ENCODE assay signal across 10 cellular contexts in genomic region chr21:36097427-36098230, GRCh38. TPM values are rescaled to one million over a fixed set of nuclear protein-coding genes. Genes with fewer than 3 reads are reported as not detected.
DNase-seq lines count a peak whose midpoint lies in the region; ATAC-seq and TF ChIP-seq lines count a peak whose summit lies in the region.
"Had no signal": no experiment of that assay in that cellular context is flagged by ENCODE, and none has a peak within 500 bp of the region (broad histone marks: within the 10 kb centered on the region; RNA-seq: fewer than 3 reads in every experiment).

No MANE protein-coding gene starts in this region.

- H3K4me3 ChIP-seq in endodermal cell (ENCODE audit: low read length) (peak overlapping the region; percentile 18), gastrocnemius medialis (no peak overlapping the region)

- H3K36me3 ChIP-seq in endodermal cell (ENCODE audit: control insufficient read depth, insufficient read depth, low read length) = no peaks in the 10 kb centered on the region
- H3K36me3 ChIP-seq in gastrocnemius medialis = no peaks in the 10 kb centered on the region

- H3K9me3 ChIP-seq in endodermal cell (ENCODE audit: control insufficient read depth, low read length) (peaks cover 55% of the 10 kb centered on the region), gastrocnemius medialis (no peaks in the 10 kb centered on the region)

- WGBS in endodermal cell (ENCODE audit: insufficient coverage in 1 of 2, insufficient read length in 1 of 2), 2 experiments = 51 to 67% methylated on average over 9 of the region's 9 CpGs

- peaks cover 92% of the 10 kb centered on the region for H3K9me3 Mint-ChIP-seq in endodermal cell

- peak; percentile 96 to 98 for ATAC-seq in gastrocnemius medialis

- H3K9ac ChIP-seq in endodermal cell (ENCODE audit: extremely low read depth, low read length, poor library complexity, severe bottlenecking) = peak overlapping the region; percentile 5

- TF ChIP-seq CTCF in GM20000 (IDR thresholded peaks at IDR 0.05; ENCODE audit: extremely low read depth, missing control alignments) = no peak
- TF ChIP-seq CTCF in endodermal cell (conservative IDR thresholded peaks at IDR 0.05) = no peak
- no peak for TF ChIP-seq CTCF in gastrocnemius medialis (IDR thresholded peaks at IDR 0.05 in 4 of 5, conservative IDR thresholded peaks at IDR 0.05 in 1 of 5)

- H3K4me1 ChIP-seq in endodermal cell (ENCODE audit: control insufficient read depth, insufficient read depth, low read length) (peaks cover 6% of the 10 kb centered on the region), gastrocnemius medialis (peaks cover 10 to 13% of the 10 kb centered on the region in 2 donors)

- H3K27me3 ChIP-seq in endodermal cell (ENCODE audit: control insufficient read depth, insufficient read depth, low read length, poor library complexity, severe bottlenecking) = no peaks in the 10 kb centered on the region
- no peaks in the 10 kb centered on the region for H3K27me3 ChIP-seq in gastrocnemius medialis

- H3K27ac ChIP-seq in endodermal cell (ENCODE audit: low read depth, low read length) = no peak overlapping the region
- peak overlapping the region in 3 of 4 donors; percentile 22 to 51 (median 39) for H3K27ac ChIP-seq in gastrocnemius medialis

- no peak overlapping the region for H3K4me3 Mint-ChIP-seq in endodermal cell
- H3K4me3 Mint-ChIP-seq: brain; T-helper 1 cell treated with Interleukin-12 subunit alpha and Interleukin-12 subunit beta and Interleukin-4 antibody, amounts not matched to agents 30 μg/mL and 1 μg/mL, for 36 hours had no signal

- intact Hi-C loops in gastrocnemius medialis (cut with DNase I; ENCODE audit: low total_unique reads) = no loop called here

- TF ChIP-seq POLR2A in gastrocnemius medialis (IDR thresholded peaks at IDR 0.05) = no peak

- in situ Hi-C loops in KBM-7 (cut with MboI; ENCODE audit: low pct_unique_long_range_greater_than_20kb, low sequenced_read_pairs) = no loop called here
- in situ Hi-C loops in gastrocnemius medialis (cut with MboI; ENCODE audit: low sequenced_read_pairs in 4 of 4) = no loop called here

- H3K36me3 Mint-ChIP-seq in endodermal cell (ENCODE audit: low read depth) = peaks cover 11% of the 10 kb centered on the region
- H3K36me3 Mint-ChIP-seq: brain had no signal

- peaks cover 8% of the 10 kb centered on the region for H3K4me1 Mint-ChIP-seq in endodermal cell

- DNase-seq in GM20000 (ENCODE audit: low spot score) (peak; percentile 34), KBM-7 (peak; percentile 56), endodermal cell (no peak), gastrocnemius medialis (no peak), iPS-NIHi11 (ENCODE audit: low spot score) (no peak), globus pallidus (ENCODE audit: low spot score) (no peak), NCI-H82 treated with DMSO at 0.1 percent for 48 hours (lab: John Stamatoyannopoulos, UW; ENCODE audit: unreplicated experiment) (no peak), NCI-H2029 treated with DMSO at 0.1 percent for 48 hours (lab: John Stamatoyannopoulos, UW) (no peak)

- H3K27ac Mint-ChIP-seq in endodermal cell = peak overlapping the region; percentile 37
- H3K27ac Mint-ChIP-seq: brain; T-helper 1 cell treated with Interleukin-12 subunit alpha and Interleukin-12 subunit beta and Interleukin-4 antibody, amounts not matched to agents 30 μg/mL and 1 μg/mL, for 36 hours had no signal

- peaks cover 2% of the 10 kb centered on the region for H3K27me3 Mint-ChIP-seq in endodermal cell (ENCODE audit: insufficient read depth)

RNA-seq across cellular contexts. Expression of gene CBR1, which starts 27.8 kb away (rescaled TPM):
- total RNA-seq in endodermal cell = 10 to 100 TPM in 1 of 2 donors, under 1 TPM in 1; 0.40 to 15.1 TPM
- polyA plus RNA-seq in endodermal cell (2013, experiment 1 of 2) = 35.6 TPM
- polyA plus RNA-seq in endodermal cell (2013, experiment 2 of 2) = 31.5 TPM
- total RNA-seq in gastrocnemius medialis = 10 to 100 TPM; 44.8 to 73.9 (median 66.4) TPM

RNA-seq across cellular contexts. Expression of gene CBR3, which starts 37.2 kb away (rescaled TPM):
- total RNA-seq in endodermal cell (not detected), gastrocnemius medialis (1 to 10 TPM in 3 of 4 donors, under 1 TPM in 1; 0.80 to 2.9 (median 1.8) TPM)
- polyA plus RNA-seq in endodermal cell (2013, experiment 1 of 2) = 0.32 TPM
- polyA plus RNA-seq in endodermal cell (2013, experiment 2 of 2) = 0.37 TPM

RNA-seq across cellular contexts. Expression of gene SETD4, which starts 37.3 kb away (rescaled TPM):
- 10 to 100 TPM; 27.8 to 31.9 TPM for total RNA-seq in endodermal cell
- polyA plus RNA-seq in endodermal cell (2013, experiment 1 of 2) = 26.0 TPM
- polyA plus RNA-seq in endodermal cell (2013, experiment 2 of 2) = 24.1 TPM
- total RNA-seq in gastrocnemius medialis = 10 to 100 TPM in 3 of 4 donors, 1 to 10 TPM in 1; 5.9 to 21.7 (median 16.7) TPM

RNA-seq across cellular contexts. Expression of gene DOP1B, which starts 59.0 kb away (rescaled TPM):
- total RNA-seq in endodermal cell = 1 to 10 TPM; 7.8 to 8.0 TPM
- 8.4 TPM for polyA plus RNA-seq in endodermal cell (2013, experiment 1 of 2)
- 9.0 TPM for polyA plus RNA-seq in endodermal cell (2013, experiment 2 of 2)
- 10 to 100 TPM; 10.4 to 16.5 (median 13.5) TPM for total RNA-seq in gastrocnemius medialis

Comparison
In these comparisons a context has a peak if more than half of its experiments do, and no peak if none do; other contexts are left out.
1. DNase-seq: peak in GM20000 (single experiment) and KBM-7 (single experiment); none in endodermal cell (single experiment), gastrocnemius medialis (0 of 2), iPS-NIHi11 (single experiment), globus pallidus (single experiment), NCI-H82 treated with DMSO at 0.1 percent for 48 hours (single experiment) and NCI-H2029 treated with DMSO at 0.1 percent for 48 hours (single experiment).